Comparison of ENCODE assay signal across 15 cellular contexts in genomic region chr2:100941646-100942240, GRCh38.
DNase-seq lines count a peak whose midpoint lies in the region; ATAC-seq and TF ChIP-seq lines count a peak whose summit lies in the region.
"Had no signal": no experiment of that assay in that cellular context is flagged by ENCODE, and none has a peak within 500 bp of the region (broad histone marks: within the 10 kb centered on the region; RNA-seq: fewer than 3 reads in every experiment).

No MANE protein-coding gene starts in this region.

- H3K36me3 Mint-ChIP-seq in activated T-cell treated with anti-CD3 and anti-CD28 coated beads, Interleukin-2, amount 50 U/mL, for 72 hours (ENCODE audit: insufficient read depth in 2 of 2), result no peaks in the 10 kb centered on the region
- no peaks in the 10 kb centered on the region for H3K36me3 Mint-ChIP-seq in T-helper 1 cell treated with Interleukin-12 subunit alpha and Interleukin-12 subunit beta and Interleukin-4 antibody, amounts not matched to agents 30 μg/mL and 1 μg/mL, for 36 hours (ENCODE audit: low read depth)
- H3K36me3 Mint-ChIP-seq: brain had no signal

- intact Hi-C loops in sciatic nerve (cut with DNase I), result no loop called here

- no peaks in the 10 kb centered on the region for H3K9me3 Mint-ChIP-seq in activated T-cell treated with anti-CD3 and anti-CD28 coated beads, Interleukin-2, amount 50 U/mL, for 72 hours
- H3K9me3 Mint-ChIP-seq in T-helper 1 cell treated with Interleukin-12 subunit alpha and Interleukin-12 subunit beta and Interleukin-4 antibody, amounts not matched to agents 30 μg/mL and 1 μg/mL, for 36 hours, result no peaks in the 10 kb centered on the region
- H3K9me3 Mint-ChIP-seq: brain had no signal

- no peak overlapping the region for H3K4me3 ChIP-seq in epithelial cell of esophagus (ENCODE audit: low read length)
- H3K4me3 ChIP-seq: HAP-1, Peyer's patch, prostate gland had no signal

- H3K4me3 Mint-ChIP-seq in activated T-cell treated with anti-CD3 and anti-CD28 coated beads, Interleukin-2, amount 50 U/mL, for 72 hours, result peak overlapping the region; percentile 74 to 78
- H3K4me3 Mint-ChIP-seq in T-helper 1 cell treated with Interleukin-12 subunit alpha and Interleukin-12 subunit beta and Interleukin-4 antibody, amounts not matched to agents 30 μg/mL and 1 μg/mL, for 36 hours, result peak overlapping the region; percentile 47
- H3K4me3 Mint-ChIP-seq: brain had no signal

- DNase-seq in activated T-cell treated with anti-CD3 and anti-CD28 coated beads, Interleukin-2, amount 50 U/mL, for 72 hours, result no peak
- no peak for DNase-seq in activated T-cell treated with anti-CD3 and anti-CD28 coated beads, Interleukin-2, amount 50 U/mL, for 48 hours
- DNase-seq in epithelial cell of esophagus (ENCODE audit: low read depth) (peak; percentile 13), sciatic nerve (ENCODE audit: low spot score) (no peak), kidney glomerular epithelial cell (lab: John Stamatoyannopoulos, UW) (no peak)
- DNase-seq: DMS53, NCI-H1105 treated with DMSO at 0.1 percent for 48 hours, T-helper 9 cell had no signal

- peak in 1 of 2 donors; percentile 35 for ATAC-seq in activated T-cell treated with anti-CD3 and anti-CD28 coated beads, Interleukin-2, amount 50 U/mL, for 72 hours (replicated peaks in 1 of 2)
- ATAC-seq in sciatic nerve (peak; percentile 29), HG03045 (IDR thresholded peaks at IDR 0.05; ENCODE audit: unreplicated experiment) (no peak), GM21619 (IDR thresholded peaks at IDR 0.05; ENCODE audit: unreplicated experiment) (no peak)

- no peak for TF ChIP-seq CTCF in epithelial cell of esophagus (IDR thresholded peaks at IDR 0.05; ENCODE audit: insufficient read depth, low read depth, low read length, missing control alignments)

- H3K27me3 Mint-ChIP-seq in activated T-cell treated with anti-CD3 and anti-CD28 coated beads, Interleukin-2, amount 50 U/mL, for 72 hours (ENCODE audit: low read depth), result no peaks in the 10 kb centered on the region
- no peaks in the 10 kb centered on the region for H3K27me3 Mint-ChIP-seq in T-helper 1 cell treated with Interleukin-12 subunit alpha and Interleukin-12 subunit beta and Interleukin-4 antibody, amounts not matched to agents 30 μg/mL and 1 μg/mL, for 36 hours (ENCODE audit: low read depth)
- H3K27me3 Mint-ChIP-seq: brain had no signal

- H3K27ac Mint-ChIP-seq in activated T-cell treated with anti-CD3 and anti-CD28 coated beads, Interleukin-2, amount 50 U/mL, for 72 hours, result peak overlapping the region; percentile 85
- no peak overlapping the region for H3K27ac Mint-ChIP-seq in T-helper 1 cell treated with Interleukin-12 subunit alpha and Interleukin-12 subunit beta and Interleukin-4 antibody, amounts not matched to agents 30 μg/mL and 1 μg/mL, for 36 hours

- H3K4me1 Mint-ChIP-seq in activated T-cell treated with anti-CD3 and anti-CD28 coated beads, Interleukin-2, amount 50 U/mL, for 72 hours (ENCODE audit: low read depth), result peaks cover 24% of the 10 kb centered on the region
- peaks cover 18% of the 10 kb centered on the region for H3K4me1 Mint-ChIP-seq in T-helper 1 cell treated with Interleukin-12 subunit alpha and Interleukin-12 subunit beta and Interleukin-4 antibody, amounts not matched to agents 30 μg/mL and 1 μg/mL, for 36 hours (ENCODE audit: low read depth)
- H3K4me1 Mint-ChIP-seq: brain had no signal
